In the genomic region with DNA sequence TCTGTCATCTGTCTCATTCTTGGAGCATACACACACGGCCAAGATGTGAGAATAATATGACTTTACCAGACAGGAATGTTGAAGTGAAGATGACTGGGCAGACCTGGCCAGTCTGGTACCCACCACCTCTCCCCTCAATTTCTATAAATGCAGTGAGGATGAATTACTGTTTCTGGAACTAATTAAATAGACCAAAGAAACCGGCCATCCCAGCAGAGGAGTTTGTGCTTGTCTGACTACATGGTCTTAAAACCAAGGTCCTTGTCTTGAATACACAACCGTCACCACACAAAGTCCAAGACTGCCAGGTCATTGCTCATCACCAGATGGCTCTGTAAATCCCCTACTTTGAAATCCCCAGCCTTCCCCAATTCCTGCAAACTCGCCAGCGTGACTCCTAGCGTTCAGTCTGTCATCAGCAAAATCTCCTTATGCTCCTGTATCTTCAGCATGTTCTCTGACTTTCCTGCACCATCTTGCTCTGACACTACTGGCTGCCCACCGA, we compare ENCODE assay signal across 16 cellular contexts.
DNase-seq lines count a peak whose midpoint lies in the region; ATAC-seq and TF ChIP-seq lines count a peak whose summit lies in the region.
"Had no signal": no experiment of that assay in that cellular context is flagged by ENCODE, and none has a peak within 500 bp of the region (broad histone marks: within the 10 kb centered on the region; RNA-seq: fewer than 3 reads in every experiment).

No MANE protein-coding gene starts in this region.

- H3K36me3 ChIP-seq in upper lobe of right lung: no peaks in the 10 kb centered on the region
- H3K36me3 ChIP-seq: thoracic aorta had no signal

- no peak for ATAC-seq in upper lobe of right lung
- ATAC-seq: activated CD4-positive, alpha-beta T cell treated with anti-CD3 and anti-CD28 coated beads for 36 hours; GM12878 had no signal

- no peaks in the 10 kb centered on the region for H3K27me3 ChIP-seq in upper lobe of right lung

- H3K9me3 ChIP-seq in upper lobe of right lung: no peaks in the 10 kb centered on the region
- H3K9me3 ChIP-seq: thoracic aorta had no signal

- H3K27ac Mint-ChIP-seq in mesothelial cell of epicardium: peak overlapping the region; percentile 72
- no peak overlapping the region for H3K27ac Mint-ChIP-seq in progenitor cell of endocrine pancreas
- H3K27ac Mint-ChIP-seq: activated CD4-positive, alpha-beta T cell treated with anti-CD3 and anti-CD28 coated beads for 36 hours; activated naive CD4-positive, alpha-beta T cell treated with anti-CD3 and anti-CD28 coated beads for 36 hours; endodermal cell had no signal

- H3K4me1 Mint-ChIP-seq in mesothelial cell of epicardium: peaks cover 37% of the 10 kb centered on the region
- peaks cover 4% of the 10 kb centered on the region for H3K4me1 Mint-ChIP-seq in progenitor cell of endocrine pancreas (ENCODE audit: low read depth)
- H3K4me1 Mint-ChIP-seq: activated CD4-positive, alpha-beta T cell treated with anti-CD3 and anti-CD28 coated beads for 36 hours; endodermal cell had no signal

- no peak overlapping the region for H3K4me3 ChIP-seq in astrocyte of the spinal cord (ENCODE audit: low read depth, low read length)
- no peak overlapping the region for H3K4me3 ChIP-seq in upper lobe of right lung
- H3K4me3 ChIP-seq: GM12878 had no signal

- DNase-seq in AG09319 (ENCODE audit: extremely low read depth, low read depth): no peak
- peak; percentile 89 for DNase-seq in M059J (ENCODE audit: low read depth)
- peak; percentile 71 for DNase-seq in astrocyte of the spinal cord (ENCODE audit: low read depth, low spot score)
- no peak for DNase-seq in mesothelial cell of epicardium (ENCODE audit: low spot score in 2 of 2, unreplicated experiment in 2 of 2)
- no peak for DNase-seq in progenitor cell of endocrine pancreas (ENCODE audit: low spot score, unreplicated experiment)
- DNase-seq in SHP77 (lab: John Stamatoyannopoulos, UW): no peak
- DNase-seq in upper lobe of right lung: no peak
- DNase-seq in globus pallidus (ENCODE audit: low spot score): no peak
- DNase-seq: activated CD4-positive, alpha-beta T cell treated with anti-CD3 and anti-CD28 coated beads for 36 hours; activated naive CD4-positive, alpha-beta T cell treated with anti-CD3 and anti-CD28 coated beads for 36 hours; C1 segment of cervical spinal cord; endodermal cell; NCI-H2107; SIG-M5 had no signal

- in situ Hi-C loops in astrocyte of the spinal cord (cut with HindIII; ENCODE audit: low sequenced_read_pairs): no loop called here

- peaks cover 3% of the 10 kb centered on the region for H3K9me3 Mint-ChIP-seq in mesothelial cell of epicardium
- no peaks in the 10 kb centered on the region for H3K9me3 Mint-ChIP-seq in progenitor cell of endocrine pancreas (ENCODE audit: low read depth)
- H3K9me3 Mint-ChIP-seq: activated naive CD4-positive, alpha-beta T cell treated with anti-CD3 and anti-CD28 coated beads for 36 hours; endodermal cell had no signal

- no peak overlapping the region for H3K4me3 Mint-ChIP-seq in mesothelial cell of epicardium
- no peak overlapping the region for H3K4me3 Mint-ChIP-seq in progenitor cell of endocrine pancreas (ENCODE audit: low read depth)
- H3K4me3 Mint-ChIP-seq: activated CD4-positive, alpha-beta T cell treated with anti-CD3 and anti-CD28 coated beads for 36 hours; activated naive CD4-positive, alpha-beta T cell treated with anti-CD3 and anti-CD28 coated beads for 36 hours; endodermal cell had no signal

- H3K36me3 Mint-ChIP-seq in mesothelial cell of epicardium (peaks cover 2% of the 10 kb centered on the region), progenitor cell of endocrine pancreas (ENCODE audit: insufficient read depth) (no peaks in the 10 kb centered on the region)

- H3K27ac ChIP-seq in upper lobe of right lung: no peak overlapping the region

- TF ChIP-seq CTCF in AG09319 (IDR thresholded peaks at IDR 0.05; ENCODE audit: low read depth, low read length) (peak; percentile 4), astrocyte of the spinal cord (IDR thresholded peaks at IDR 0.05; ENCODE audit: low read depth, low read length) (no peak), mesothelial cell of epicardium (IDR thresholded peaks at IDR 0.05; ENCODE audit: unreplicated experiment) (no peak), progenitor cell of endocrine pancreas (IDR thresholded peaks at IDR 0.05; ENCODE audit: unreplicated experiment) (no peak), upper lobe of right lung (IDR thresholded peaks at IDR 0.05) (no peak)

- H3K27me3 Mint-ChIP-seq in mesothelial cell of epicardium (ENCODE audit: low read depth) (no peaks in the 10 kb centered on the region), progenitor cell of endocrine pancreas (peaks cover 6% of the 10 kb centered on the region)
- H3K27me3 Mint-ChIP-seq: activated CD4-positive, alpha-beta T cell treated with anti-CD3 and anti-CD28 coated beads for 36 hours had no signal

- no peaks in the 10 kb centered on the region for H3K4me1 ChIP-seq in upper lobe of right lung

- intact Hi-C loops in upper lobe of right lung (cut with DNase I): no loop called here

Comparison
In these comparisons a context has a peak if more than half of its experiments do, and no peak if none do; other contexts are left out.
1. DNase-seq: peak in M059J (single experiment) and astrocyte of the spinal cord (single experiment); none in AG09319 (single experiment), mesothelial cell of epicardium (0 of 2), progenitor cell of endocrine pancreas (single experiment), SHP77 (0 of 2), upper lobe of right lung (single experiment) and globus pallidus (single experiment).